23 cellular contexts compared by ENCODE assay signal in the genomic region with DNA sequence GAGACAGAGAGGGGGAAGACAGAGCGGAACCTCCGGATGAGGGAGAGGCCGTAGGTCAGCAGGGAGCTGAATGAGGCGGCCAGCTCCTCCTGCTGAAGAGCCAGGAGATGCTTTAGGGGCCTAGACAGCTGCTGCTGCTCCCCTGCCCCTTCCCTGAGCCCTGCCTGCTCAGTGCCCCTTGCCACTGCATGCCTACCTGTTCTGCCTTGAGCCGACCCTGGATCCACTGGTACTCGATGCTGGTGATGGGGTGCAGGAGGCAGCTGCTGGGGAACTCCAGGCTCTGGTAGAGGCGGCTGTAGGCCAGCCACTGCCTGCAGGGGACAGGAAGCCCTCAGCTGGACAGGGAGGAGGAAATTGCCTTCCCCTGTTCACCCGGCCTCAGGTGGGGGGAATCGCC.
"Had no signal": no experiment of that assay in that cellular context is flagged by ENCODE, and none has a peak within 500 bp of the region (broad histone marks: within the 10 kb centered on the region; RNA-seq: fewer than 3 reads in every experiment).

No MANE protein-coding gene starts in this region.

- H3K27me3 Mint-ChIP-seq: activated naive CD4-positive, alpha-beta T cell treated with anti-CD3 and anti-CD28 coated beads, Interleukin-2, amount 50 U/mL, for 24 hours; activated naive CD8-positive, alpha-beta T cell treated with anti-CD3 and anti-CD28 coated beads, Interleukin-2, amount 50 U/mL, for 24 hours; central memory CD8-positive, alpha-beta T cell had no signal

- H3K9me3 Mint-ChIP-seq: activated naive CD4-positive, alpha-beta T cell treated with anti-CD3 and anti-CD28 coated beads, Interleukin-2, amount 50 U/mL, for 24 hours; activated naive CD8-positive, alpha-beta T cell treated with anti-CD3 and anti-CD28 coated beads, Interleukin-2, amount 50 U/mL, for 24 hours; activated T-helper 1 cell treated with anti-CD3 and anti-CD28 coated beads, Interleukin-12 subunit alpha, Interleukin-12 subunit beta, Interleukin-2, Interleukin-4 antibody, amounts not matched to agents 30 ng/mL and 10 ng/mL and 1 ng/mL, durations not matched to agents 14 hours and 24 hours and 36 hours; central memory CD8-positive, alpha-beta T cell; T-helper 1 cell treated with Interleukin-12 subunit alpha and Interleukin-12 subunit beta and Interleukin-4 antibody, amounts not matched to agents 30 μg/mL and 1 μg/mL, for 36 hours; WTC11 had no signal

- H3K4me3 Mint-ChIP-seq: activated naive CD4-positive, alpha-beta T cell treated with anti-CD3 and anti-CD28 coated beads, Interleukin-2, amount 50 U/mL, for 24 hours; activated naive CD8-positive, alpha-beta T cell treated with anti-CD3 and anti-CD28 coated beads, Interleukin-2, amount 50 U/mL, for 24 hours; activated T-helper 1 cell treated with anti-CD3 and anti-CD28 coated beads, Interleukin-12 subunit alpha, Interleukin-12 subunit beta, Interleukin-2, Interleukin-4 antibody, amounts not matched to agents 30 ng/mL and 10 ng/mL and 1 ng/mL, durations not matched to agents 14 hours and 24 hours and 36 hours; brain; central memory CD8-positive, alpha-beta T cell; T-helper 1 cell treated with Interleukin-12 subunit alpha and Interleukin-12 subunit beta and Interleukin-4 antibody, amounts not matched to agents 30 μg/mL and 1 μg/mL, for 36 hours; WTC11 had no signal

- H3K36me3 Mint-ChIP-seq: activated naive CD4-positive, alpha-beta T cell treated with anti-CD3 and anti-CD28 coated beads, Interleukin-2, amount 50 U/mL, for 24 hours; brain; WTC11 had no signal

- DNase-seq: activated CD4-positive, alpha-beta T cell treated with anti-CD3 and anti-CD28 coated beads for 48 hours; activated CD4-positive, alpha-beta T cell treated with anti-CD3 and anti-CD28 coated beads, Interleukin-2, amount 50 U/mL, for 48 hours; activated CD4-positive, CD25-positive, alpha-beta regulatory T cell treated with anti-CD3 and anti-CD28 coated beads, Interleukin-2, amount 50 U/mL, for 72 hours; activated CD8-positive, alpha-beta memory T cell treated with anti-CD3 and anti-CD28 coated beads, Interleukin-2, amount 50 U/mL, for 4 hours; activated effector memory CD4-positive, alpha-beta T cell treated with Interleukin-2 at 50 U/mL for 16 hours; activated naive CD4-positive, alpha-beta T cell; activated naive CD8-positive, alpha-beta T cell treated with anti-CD3 and anti-CD28 coated beads, Interleukin-2, amount 50 U/mL, for 24 hours; amygdala; MV-4-11; NCI-H1105; NCI-H1436; NCI-H1694 treated with DMSO at 0.1 percent for 48 hours; NCI-H2029 treated with DMSO at 0.1 percent for 48 hours; NCI-H446; NCI-H524; SHP77 treated with DMSO at 0.1 percent for 48 hours; T-helper 9 cell had no signal

- H3K27ac Mint-ChIP-seq: activated naive CD4-positive, alpha-beta T cell treated with anti-CD3 and anti-CD28 coated beads, Interleukin-2, amount 50 U/mL, for 24 hours; activated naive CD8-positive, alpha-beta T cell treated with anti-CD3 and anti-CD28 coated beads, Interleukin-2, amount 50 U/mL, for 24 hours; activated T-helper 1 cell treated with anti-CD3 and anti-CD28 coated beads, Interleukin-12 subunit alpha, Interleukin-12 subunit beta, Interleukin-2, Interleukin-4 antibody, amounts not matched to agents 30 ng/mL and 10 ng/mL and 1 ng/mL, durations not matched to agents 14 hours and 24 hours and 36 hours; brain; T-helper 1 cell treated with Interleukin-12 subunit alpha and Interleukin-12 subunit beta and Interleukin-4 antibody, amounts not matched to agents 30 μg/mL and 1 μg/mL, for 36 hours; WTC11 had no signal

- ATAC-seq: activated naive CD8-positive, alpha-beta T cell treated with anti-CD3 and anti-CD28 coated beads, Interleukin-2, amount 50 U/mL, for 24 hours; WTC11 had no signal
